In the genomic region with DNA sequence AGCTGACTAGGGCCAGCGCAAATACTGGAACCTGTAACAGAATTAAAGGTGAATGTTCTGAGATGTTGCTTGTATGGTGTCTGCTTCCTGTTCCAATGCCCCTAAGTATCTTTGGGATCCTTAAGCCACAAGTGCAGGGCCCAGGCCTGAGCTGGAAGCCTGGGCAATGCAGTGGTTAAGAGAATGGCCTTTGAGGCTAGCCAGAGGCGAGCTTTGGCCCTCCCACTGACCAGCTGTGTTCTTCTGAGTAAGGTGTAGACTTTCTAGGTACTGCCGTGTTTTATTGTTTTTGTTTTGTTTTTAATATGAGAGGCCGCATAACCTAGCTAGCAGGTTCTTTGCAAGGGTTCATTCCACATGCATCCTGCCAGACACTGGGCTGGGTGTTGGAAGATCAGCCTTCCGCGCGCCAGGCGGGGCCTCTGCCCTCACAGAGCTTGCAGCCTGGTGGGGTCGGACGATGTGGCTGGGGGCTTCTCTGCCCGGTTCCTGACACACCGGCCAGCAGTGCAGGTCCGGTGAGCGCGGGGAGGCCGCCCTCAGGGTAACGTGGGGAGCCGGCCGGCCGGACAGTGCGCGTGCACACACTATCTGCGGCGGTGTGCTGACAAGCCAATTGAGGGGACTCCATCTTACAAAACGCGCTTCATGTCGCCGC, we compare ENCODE assay signal across 8 cellular contexts. TPM values are rescaled to one million over a fixed set of nuclear protein-coding genes. Genes with fewer than 3 reads are reported as not detected.
DNase-seq lines count a peak whose midpoint lies in the region; ATAC-seq, FAIRE-seq and TF ChIP-seq lines count a peak whose summit lies in the region.

No MANE protein-coding gene starts in this region.

- TF ChIP-seq CTCF in left ventricle myocardium inferior (IDR thresholded peaks at IDR 0.05; ENCODE audit: borderline replicate concordance) (no peak), D721Med (IDR thresholded peaks at IDR 0.05; ENCODE audit: insufficient read depth, missing control alignments) (no peak)

- H3K4me1 ChIP-seq in left ventricle myocardium inferior: peaks cover 75% of the 10 kb centered on the region
- peaks cover 46% of the 10 kb centered on the region for H3K4me1 ChIP-seq in skeletal muscle satellite cell (ENCODE audit: control insufficient read depth, insufficient read depth, low read length)

- FAIRE-seq in D721Med (lab: Jason Lieb, UNC): no peak

- H3K27me3 ChIP-seq in left ventricle myocardium inferior (ENCODE audit: low read depth): no peaks in the 10 kb centered on the region
- no peaks in the 10 kb centered on the region for H3K27me3 ChIP-seq in skeletal muscle satellite cell (ENCODE audit: control insufficient read depth, insufficient read depth, low read length)

- H3K4me1 Mint-ChIP-seq in T-helper 17 cell: peaks cover 27% of the 10 kb centered on the region

- H3K4me2 ChIP-seq in skeletal muscle satellite cell (ENCODE audit: low read length): peak overlapping the region; percentile 94

- no peaks in the 10 kb centered on the region for H3K36me3 Mint-ChIP-seq in T-helper 17 cell (ENCODE audit: low read depth)

- ATAC-seq in GM21526 (IDR thresholded peaks at IDR 0.05; ENCODE audit: low FRiP score, unreplicated experiment) (peak; percentile 4), T-helper 17 cell (no peak)

- H3K27ac Mint-ChIP-seq in T-helper 17 cell: peak overlapping the region; percentile 93

- peak overlapping the region; percentile 97 for H3K4me3 Mint-ChIP-seq in T-helper 17 cell

- H3K27ac ChIP-seq in left ventricle myocardium inferior (replicated peaks): peak overlapping the region; percentile 100

- H3K9me3 ChIP-seq in T-helper 17 cell (ENCODE audit: control insufficient read depth, low read length, poor library complexity, severe bottlenecking) (no peaks in the 10 kb centered on the region), left ventricle myocardium inferior (replicated peaks) (no peaks in the 10 kb centered on the region), skeletal muscle satellite cell (replicated peaks; ENCODE audit: low read length) (no peaks in the 10 kb centered on the region)

- no peak for DNase-seq in T-helper 17 cell
- DNase-seq in left ventricle myocardium inferior: no peak
- DNase-seq in inferior parietal cortex (ENCODE audit: extremely low spot score): no peak
- DNase-seq in D721Med (ENCODE audit: insufficient read length, low spot score): no peak
- DNase-seq in hippocampal formation (lab: John Stamatoyannopoulos, UW): no peak
- DNase-seq in NCI-H187 treated with DMSO at 0.1 percent for 48 hours (lab: John Stamatoyannopoulos, UW): no peak

- peak overlapping the region; percentile 89 for H3K9ac ChIP-seq in skeletal muscle satellite cell (ENCODE audit: low read depth, low read length)

- peak overlapping the region; percentile 99 for H3K4me3 ChIP-seq in left ventricle myocardium inferior
- peak overlapping the region; percentile 92 for H3K4me3 ChIP-seq in skeletal muscle satellite cell (ENCODE audit: low read length)

- intact Hi-C loops in left ventricle myocardium inferior (cut with micrococcal nuclease): no loop called here

- H3K27me3 Mint-ChIP-seq in T-helper 17 cell: no peaks in the 10 kb centered on the region

- H3K36me3 ChIP-seq in left ventricle myocardium inferior (peaks cover 52% of the 10 kb centered on the region), skeletal muscle satellite cell (ENCODE audit: insufficient read depth, low read length) (peaks cover 56% of the 10 kb centered on the region)

RNA-seq across cellular contexts. Expression of a gene that starts 0.6 kb away (rescaled TPM):
- total RNA-seq in T-helper 17 cell (10 to 100 TPM; 33.1 to 36.1 TPM), left ventricle myocardium inferior (79.7 TPM)
- 38.8 and 46.1 TPM in 2 replicates for total RNA-seq in skeletal muscle satellite cell (2012; rRNA removed)

RNA-seq across cellular contexts. Expression of a gene that starts 4.4 kb away (rescaled TPM):
- total RNA-seq in T-helper 17 cell (10 to 100 TPM; 39.1 to 49.4 TPM), left ventricle myocardium inferior (48.8 TPM)
- total RNA-seq in skeletal muscle satellite cell (2012; rRNA removed): 20.1 and 20.5 TPM in 2 replicates

RNA-seq across cellular contexts. Expression of a gene that starts 11.2 kb away (rescaled TPM):
- total RNA-seq in T-helper 17 cell (1 to 10 TPM; 2.4 to 2.6 TPM), left ventricle myocardium inferior (2.5 TPM)
- total RNA-seq in skeletal muscle satellite cell (2012; rRNA removed): 5.1 and 7.6 TPM in 2 replicates

RNA-seq across cellular contexts. Expression of a gene that starts 13.6 kb away (rescaled TPM):
- total RNA-seq in T-helper 17 cell: 1 to 10 TPM in 1 of 2 donors, under 1 TPM in 1; 0.90 to 1.2 TPM
- 0.99 TPM for total RNA-seq in left ventricle myocardium inferior
- total RNA-seq in skeletal muscle satellite cell (2012; rRNA removed): 5.8 and 6.1 TPM in 2 replicates

RNA-seq across cellular contexts. Expression of a gene that starts 30.3 kb away (rescaled TPM):
- total RNA-seq in T-helper 17 cell (10 to 100 TPM; 12.5 to 13.2 TPM), left ventricle myocardium inferior (7.7 TPM)
- 23.8 and 26.9 TPM in 2 replicates for total RNA-seq in skeletal muscle satellite cell (2012; rRNA removed)
